ENCODE assay signal across 8 cellular contexts in the genomic region with DNA sequence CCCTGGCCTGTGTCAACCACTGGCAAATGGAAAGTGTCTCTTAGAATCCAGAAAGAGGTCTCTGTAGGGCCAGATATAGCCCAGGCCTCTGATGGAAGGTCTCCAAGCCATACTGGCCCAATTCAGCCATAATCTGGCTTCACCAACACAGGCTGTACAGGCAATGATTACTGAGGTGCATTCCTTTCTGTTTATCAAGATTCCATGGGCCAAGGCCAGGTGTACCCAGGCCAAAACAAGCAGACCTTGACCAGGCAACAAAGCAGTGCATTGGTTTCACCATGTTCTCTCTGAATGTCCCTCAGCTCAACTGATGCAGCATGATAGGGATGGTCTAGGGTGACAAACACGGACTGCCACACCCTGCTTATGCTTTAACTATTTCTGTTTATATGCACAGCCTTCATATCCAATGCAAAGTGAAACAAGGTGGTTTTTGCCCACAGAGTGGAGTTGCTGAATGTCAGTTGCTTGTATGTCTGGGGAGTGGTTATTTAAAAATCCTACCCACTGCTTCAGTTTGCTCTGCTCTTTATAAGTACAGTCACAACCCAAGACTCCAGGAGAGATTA. TPM values are rescaled to one million over a fixed set of nuclear protein-coding genes. Genes with fewer than 3 reads are reported as not detected.
DNase-seq lines count a peak whose midpoint lies in the region; ATAC-seq, FAIRE-seq and TF ChIP-seq lines count a peak whose summit lies in the region.

No MANE protein-coding gene starts in this region.

- no peak for TF ChIP-seq POLR2A in H54 (IDR thresholded peaks at IDR 0.05; ENCODE audit: low read depth, low read length)

- POLR2A ChIA-PET in activated CD8-positive, alpha-beta T cell treated with anti-CD3 and anti-CD28 coated beads, Interleukin-2, amount 10 ng/mL, durations not matched to agents 7 days and 5 days (lab: Charles Lee), result interaction anchor here (0.6 to 8.2 kb wide), 8 partner anchors 18 to 459 kb away, joined by 3 to 69 read pairs (median 4); partner anchors contain the start of genes CCNL1 and TIPARP

- H3K27me3 Mint-ChIP-seq in activated CD8-positive, alpha-beta T cell treated with anti-CD3 and anti-CD28 coated beads, Interleukin-2, amount 10 ng/mL, durations not matched to agents 7 days and 5 days (ENCODE audit: low read depth), result no peaks in the 10 kb centered on the region

- H3K4me2 ChIP-seq in parathyroid adenoma (ENCODE audit: low read length), result no peak overlapping the region

- H2AFZ ChIP-seq in parathyroid adenoma, result peak overlapping the region; percentile 63

- H3K27ac Mint-ChIP-seq in activated CD8-positive, alpha-beta T cell treated with anti-CD3 and anti-CD28 coated beads, Interleukin-2, amount 10 ng/mL, durations not matched to agents 7 days and 5 days, result peak overlapping the region; percentile 84

- H3K4me3 ChIP-seq in parathyroid adenoma (ENCODE audit: low read depth, low read length), result no peak overlapping the region
- H3K4me3 ChIP-seq in WERI-Rb-1 (ENCODE audit: low read depth, low read length), result no peak overlapping the region

- no peaks in the 10 kb centered on the region for H3K9me3 ChIP-seq in parathyroid adenoma (ENCODE audit: control insufficient read depth, low read length)
- H3K9me3 ChIP-seq in WERI-Rb-1 (ENCODE audit: severe bottlenecking), result no peaks in the 10 kb centered on the region

- no peaks in the 10 kb centered on the region for H3K9me3 Mint-ChIP-seq in activated CD8-positive, alpha-beta T cell treated with anti-CD3 and anti-CD28 coated beads, Interleukin-2, amount 10 ng/mL, durations not matched to agents 7 days and 5 days (ENCODE audit: insufficient read depth)

- peaks cover 6% of the 10 kb centered on the region for H3K79me2 ChIP-seq in parathyroid adenoma

- peak; percentile 69 for ATAC-seq in GM18873 (IDR thresholded peaks at IDR 0.05; ENCODE audit: low FRiP score, unreplicated experiment)
- ATAC-seq in HG02870 (IDR thresholded peaks at IDR 0.05; ENCODE audit: unreplicated experiment), result peak; percentile 62
- ATAC-seq in activated CD8-positive, alpha-beta T cell treated with anti-CD3 and anti-CD28 coated beads, Interleukin-2, amount 10 ng/mL, durations not matched to agents 7 days and 5 days, result peak; percentile 59
- no peak for ATAC-seq in GM21360 (IDR thresholded peaks at IDR 0.05; ENCODE audit: unreplicated experiment)

- FAIRE-seq in H54 (lab: Jason Lieb, UNC), result no peak

- H3K9ac ChIP-seq in parathyroid adenoma, result no peak overlapping the region

- peaks cover 78% of the 10 kb centered on the region for H3K4me1 Mint-ChIP-seq in activated CD8-positive, alpha-beta T cell treated with anti-CD3 and anti-CD28 coated beads, Interleukin-2, amount 10 ng/mL, durations not matched to agents 7 days and 5 days (ENCODE audit: low read depth)

- H3K4me3 Mint-ChIP-seq in activated CD8-positive, alpha-beta T cell treated with anti-CD3 and anti-CD28 coated beads, Interleukin-2, amount 10 ng/mL, durations not matched to agents 7 days and 5 days, result no peak overlapping the region

- TF ChIP-seq CTCF in parathyroid adenoma (IDR thresholded peaks at IDR 0.05) (no peak), WERI-Rb-1 (IDR thresholded peaks at IDR 0.05; ENCODE audit: low read depth, low read length) (no peak)

- no peaks in the 10 kb centered on the region for H3K27me3 ChIP-seq in parathyroid adenoma (ENCODE audit: control insufficient read depth, insufficient read depth, low read length)
- H3K27me3 ChIP-seq in WERI-Rb-1 (ENCODE audit: insufficient read depth, low read depth, severe bottlenecking), result no peaks in the 10 kb centered on the region

- H3K36me3 ChIP-seq in parathyroid adenoma (ENCODE audit: control insufficient read depth, insufficient read depth, low read length) (no peaks in the 10 kb centered on the region), WERI-Rb-1 (no peaks in the 10 kb centered on the region)

- peak; percentile 58 for DNase-seq in activated CD8-positive, alpha-beta T cell treated with anti-CD3 and anti-CD28 coated beads, Interleukin-2, amount 10 ng/mL, durations not matched to agents 7 days and 5 days
- DNase-seq in NCI-H1694 treated with DMSO at 0.1 percent for 48 hours (lab: John Stamatoyannopoulos, UW), result no peak
- DNase-seq in H54 (ENCODE audit: insufficient read length, low spot score), result no peak
- DNase-seq in WERI-Rb-1, result no peak

- H3K36me3 Mint-ChIP-seq in activated CD8-positive, alpha-beta T cell treated with anti-CD3 and anti-CD28 coated beads, Interleukin-2, amount 10 ng/mL, durations not matched to agents 7 days and 5 days (ENCODE audit: low read depth), result peaks cover 27% of the 10 kb centered on the region

- H3K4me1 ChIP-seq in parathyroid adenoma, result peaks cover 35% of the 10 kb centered on the region

- H3K27ac ChIP-seq in parathyroid adenoma, result peak overlapping the region; percentile 55
- H3K27ac ChIP-seq in WERI-Rb-1, result no peak overlapping the region

- CTCF ChIA-PET in activated CD8-positive, alpha-beta T cell treated with anti-CD3 and anti-CD28 coated beads, Interleukin-2, amount 10 ng/mL, durations not matched to agents 7 days and 5 days (lab: Charles Lee), result interaction anchor here (0.8 to 15.2 kb wide), 6 partner anchors 10 to 982 kb away, joined by 3 to 301 read pairs (median 4); partner anchors contain the start of gene TIPARP

RNA-seq across cellular contexts. Expression of gene CCNL1, which starts 25.2 kb away (rescaled TPM):
- total RNA-seq in activated CD8-positive, alpha-beta T cell treated with anti-CD3 and anti-CD28 coated beads, Interleukin-2, amount 10 ng/mL, durations not matched to agents 7 days and 5 days, result 100 to 1,000 TPM; 257 TPM
